In the genomic region with DNA sequence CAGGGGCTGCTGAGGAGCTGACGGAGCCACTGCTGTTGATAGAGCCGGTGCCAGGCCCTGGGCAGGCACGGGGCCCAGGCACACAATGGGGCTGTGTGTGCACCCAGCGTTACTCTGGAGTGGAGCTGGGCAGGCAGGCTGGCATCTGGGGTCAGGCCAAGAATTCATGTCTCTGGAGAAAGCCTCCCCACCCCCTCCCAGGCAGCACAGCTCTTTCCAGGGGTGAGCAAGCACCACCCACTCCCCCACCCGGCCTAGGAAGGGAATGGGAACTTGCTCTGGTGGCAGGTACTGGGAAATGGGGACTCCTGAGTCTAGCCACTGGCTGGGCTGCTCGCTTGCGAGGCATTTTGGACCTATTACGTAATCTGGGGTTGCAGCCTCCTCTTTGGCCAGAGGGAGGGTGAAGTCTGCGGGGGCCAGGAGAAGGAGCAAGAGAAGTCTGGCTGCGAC, we compare ENCODE assay signal across 1 cellular context.
TF ChIP-seq lines count a peak whose summit lies in the region.

No MANE protein-coding gene starts in this region.

TF ChIP-seq in GM12878, 131 proteins besides CTCF, POLR2A, EP300 and RAD21:
- TF ChIP-seq, protein P1, sequence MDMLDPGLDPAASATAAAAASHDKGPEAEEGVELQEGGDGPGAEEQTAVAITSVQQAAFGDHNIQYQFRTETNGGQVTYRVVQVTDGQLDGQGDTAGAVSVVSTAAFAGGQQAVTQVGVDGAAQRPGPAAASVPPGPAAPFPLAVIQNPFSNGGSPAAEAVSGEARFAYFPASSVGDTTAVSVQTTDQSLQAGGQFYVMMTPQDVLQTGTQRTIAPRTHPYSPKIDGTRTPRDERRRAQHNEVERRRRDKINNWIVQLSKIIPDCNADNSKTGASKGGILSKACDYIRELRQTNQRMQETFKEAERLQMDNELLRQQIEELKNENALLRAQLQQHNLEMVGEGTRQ (IDR thresholded peaks at IDR 0.05; ENCODE audit: borderline replicate concordance, low read depth, low read length) = no peak
- TF ChIP-seq RFX5 (IDR thresholded peaks at IDR 0.05; ENCODE audit: low read depth, low read length) (no peak), ZNF384 (IDR thresholded peaks at IDR 0.05; ENCODE audit: borderline replicate concordance, low read depth, low read length) (no peak), NRF1 (conservative IDR thresholded peaks at IDR 0.05; ENCODE audit: low read depth, low read length) (no peak), IRF4 (IDR thresholded peaks at IDR 0.05; ENCODE audit: low read depth, low read length) (no peak), POLR2AphosphoS2 (IDR thresholded peaks at IDR 0.05; ENCODE audit: low read depth, low read length) (no peak), MYC (IDR thresholded peaks at IDR 0.05; ENCODE audit: insufficient read depth, insufficient read length, insufficient replicate concordance, low read length, severe bottlenecking) (no peak), HCFC1 (IDR thresholded peaks at IDR 0.05; ENCODE audit: low read length) (no peak), YBX1 (IDR thresholded peaks at IDR 0.05) (no peak), ZSCAN29 (IDR thresholded peaks at IDR 0.05) (no peak), ZNF274 (IDR thresholded peaks at IDR 0.05; ENCODE audit: insufficient read depth, insufficient read length) (no peak), SIN3A (IDR thresholded peaks at IDR 0.05; ENCODE audit: low read depth, low read length) (no peak), IKZF2 (IDR thresholded peaks at IDR 0.05) (no peak), ATF7 (IDR thresholded peaks at IDR 0.05; ENCODE audit: low read depth) (no peak)
- TF ChIP-seq, protein P2, sequence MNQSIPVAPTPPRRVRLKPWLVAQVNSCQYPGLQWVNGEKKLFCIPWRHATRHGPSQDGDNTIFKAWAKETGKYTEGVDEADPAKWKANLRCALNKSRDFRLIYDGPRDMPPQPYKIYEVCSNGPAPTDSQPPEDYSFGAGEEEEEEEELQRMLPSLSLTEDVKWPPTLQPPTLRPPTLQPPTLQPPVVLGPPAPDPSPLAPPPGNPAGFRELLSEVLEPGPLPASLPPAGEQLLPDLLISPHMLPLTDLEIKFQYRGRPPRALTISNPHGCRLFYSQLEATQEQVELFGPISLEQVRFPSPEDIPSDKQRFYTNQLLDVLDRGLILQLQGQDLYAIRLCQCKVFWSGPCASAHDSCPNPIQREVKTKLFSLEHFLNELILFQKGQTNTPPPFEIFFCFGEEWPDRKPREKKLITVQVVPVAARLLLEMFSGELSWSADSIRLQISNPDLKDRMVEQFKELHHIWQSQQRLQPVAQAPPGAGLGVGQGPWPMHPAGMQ (IDR thresholded peaks at IDR 0.05; ENCODE audit: borderline replicate concordance) = no peak
- TF ChIP-seq, protein P3, sequence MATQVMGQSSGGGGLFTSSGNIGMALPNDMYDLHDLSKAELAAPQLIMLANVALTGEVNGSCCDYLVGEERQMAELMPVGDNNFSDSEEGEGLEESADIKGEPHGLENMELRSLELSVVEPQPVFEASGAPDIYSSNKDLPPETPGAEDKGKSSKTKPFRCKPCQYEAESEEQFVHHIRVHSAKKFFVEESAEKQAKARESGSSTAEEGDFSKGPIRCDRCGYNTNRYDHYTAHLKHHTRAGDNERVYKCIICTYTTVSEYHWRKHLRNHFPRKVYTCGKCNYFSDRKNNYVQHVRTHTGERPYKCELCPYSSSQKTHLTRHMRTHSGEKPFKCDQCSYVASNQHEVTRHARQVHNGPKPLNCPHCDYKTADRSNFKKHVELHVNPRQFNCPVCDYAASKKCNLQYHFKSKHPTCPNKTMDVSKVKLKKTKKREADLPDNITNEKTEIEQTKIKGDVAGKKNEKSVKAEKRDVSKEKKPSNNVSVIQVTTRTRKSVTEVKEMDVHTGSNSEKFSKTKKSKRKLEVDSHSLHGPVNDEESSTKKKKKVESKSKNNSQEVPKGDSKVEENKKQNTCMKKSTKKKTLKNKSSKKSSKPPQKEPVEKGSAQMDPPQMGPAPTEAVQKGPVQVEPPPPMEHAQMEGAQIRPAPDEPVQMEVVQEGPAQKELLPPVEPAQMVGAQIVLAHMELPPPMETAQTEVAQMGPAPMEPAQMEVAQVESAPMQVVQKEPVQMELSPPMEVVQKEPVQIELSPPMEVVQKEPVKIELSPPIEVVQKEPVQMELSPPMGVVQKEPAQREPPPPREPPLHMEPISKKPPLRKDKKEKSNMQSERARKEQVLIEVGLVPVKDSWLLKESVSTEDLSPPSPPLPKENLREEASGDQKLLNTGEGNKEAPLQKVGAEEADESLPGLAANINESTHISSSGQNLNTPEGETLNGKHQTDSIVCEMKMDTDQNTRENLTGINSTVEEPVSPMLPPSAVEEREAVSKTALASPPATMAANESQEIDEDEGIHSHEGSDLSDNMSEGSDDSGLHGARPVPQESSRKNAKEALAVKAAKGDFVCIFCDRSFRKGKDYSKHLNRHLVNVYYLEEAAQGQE (IDR thresholded peaks at IDR 0.05; ENCODE audit: low read depth, low read length) = no peak
- TF ChIP-seq, protein P4, sequence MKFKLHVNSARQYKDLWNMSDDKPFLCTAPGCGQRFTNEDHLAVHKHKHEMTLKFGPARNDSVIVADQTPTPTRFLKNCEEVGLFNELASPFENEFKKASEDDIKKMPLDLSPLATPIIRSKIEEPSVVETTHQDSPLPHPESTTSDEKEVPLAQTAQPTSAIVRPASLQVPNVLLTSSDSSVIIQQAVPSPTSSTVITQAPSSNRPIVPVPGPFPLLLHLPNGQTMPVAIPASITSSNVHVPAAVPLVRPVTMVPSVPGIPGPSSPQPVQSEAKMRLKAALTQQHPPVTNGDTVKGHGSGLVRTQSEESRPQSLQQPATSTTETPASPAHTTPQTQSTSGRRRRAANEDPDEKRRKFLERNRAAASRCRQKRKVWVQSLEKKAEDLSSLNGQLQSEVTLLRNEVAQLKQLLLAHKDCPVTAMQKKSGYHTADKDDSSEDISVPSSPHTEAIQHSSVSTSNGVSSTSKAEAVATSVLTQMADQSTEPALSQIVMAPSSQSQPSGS (IDR thresholded peaks at IDR 0.05; ENCODE audit: low read length) = no peak
- TF ChIP-seq, protein P5, sequence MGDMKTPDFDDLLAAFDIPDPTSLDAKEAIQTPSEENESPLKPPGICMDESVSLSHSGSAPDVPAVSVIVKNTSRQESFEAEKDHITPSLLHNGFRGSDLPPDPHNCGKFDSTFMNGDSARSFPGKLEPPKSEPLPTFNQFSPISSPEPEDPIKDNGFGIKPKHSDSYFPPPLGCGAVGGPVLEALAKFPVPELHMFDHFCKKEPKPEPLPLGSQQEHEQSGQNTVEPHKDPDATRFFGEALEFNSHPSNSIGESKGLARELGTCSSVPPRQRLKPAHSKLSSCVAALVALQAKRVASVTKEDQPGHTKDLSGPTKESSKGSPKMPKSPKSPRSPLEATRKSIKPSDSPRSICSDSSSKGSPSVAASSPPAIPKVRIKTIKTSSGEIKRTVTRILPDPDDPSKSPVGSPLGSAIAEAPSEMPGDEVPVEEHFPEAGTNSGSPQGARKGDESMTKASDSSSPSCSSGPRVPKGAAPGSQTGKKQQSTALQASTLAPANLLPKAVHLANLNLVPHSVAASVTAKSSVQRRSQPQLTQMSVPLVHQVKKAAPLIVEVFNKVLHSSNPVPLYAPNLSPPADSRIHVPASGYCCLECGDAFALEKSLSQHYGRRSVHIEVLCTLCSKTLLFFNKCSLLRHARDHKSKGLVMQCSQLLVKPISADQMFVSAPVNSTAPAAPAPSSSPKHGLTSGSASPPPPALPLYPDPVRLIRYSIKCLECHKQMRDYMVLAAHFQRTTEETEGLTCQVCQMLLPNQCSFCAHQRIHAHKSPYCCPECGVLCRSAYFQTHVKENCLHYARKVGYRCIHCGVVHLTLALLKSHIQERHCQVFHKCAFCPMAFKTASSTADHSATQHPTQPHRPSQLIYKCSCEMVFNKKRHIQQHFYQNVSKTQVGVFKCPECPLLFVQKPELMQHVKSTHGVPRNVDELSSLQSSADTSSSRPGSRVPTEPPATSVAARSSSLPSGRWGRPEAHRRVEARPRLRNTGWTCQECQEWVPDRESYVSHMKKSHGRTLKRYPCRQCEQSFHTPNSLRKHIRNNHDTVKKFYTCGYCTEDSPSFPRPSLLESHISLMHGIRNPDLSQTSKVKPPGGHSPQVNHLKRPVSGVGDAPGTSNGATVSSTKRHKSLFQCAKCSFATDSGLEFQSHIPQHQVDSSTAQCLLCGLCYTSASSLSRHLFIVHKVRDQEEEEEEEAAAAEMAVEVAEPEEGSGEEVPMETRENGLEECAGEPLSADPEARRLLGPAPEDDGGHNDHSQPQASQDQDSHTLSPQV (IDR thresholded peaks at IDR 0.05) = no peak
